Comparison of ENCODE assay signal across 17 cellular contexts in genomic region chr13:39859898-39860297, GRCh38.
"Had no signal": no experiment of that assay in that cellular context is flagged by ENCODE, and none has a peak within 500 bp of the region (broad histone marks: within the 10 kb centered on the region; RNA-seq: fewer than 3 reads in every experiment).

No MANE protein-coding gene starts in this region.

- H3K9me3 Mint-ChIP-seq: stimulated activated effector memory CD8-positive, alpha-beta T cell treated with anti-CD3 and anti-CD28 coated beads, Interleukin-12 subunit alpha, Interleukin-12 subunit beta, amount 100 ng/mL, for 72 hours had no signal

- H3K4me3 Mint-ChIP-seq: naive thymus-derived CD8-positive, alpha-beta T cell; nephron progenitor cell; stimulated activated effector memory CD8-positive, alpha-beta T cell treated with anti-CD3 and anti-CD28 coated beads, Interleukin-12 subunit alpha, Interleukin-12 subunit beta, amount 100 ng/mL, for 72 hours had no signal

- H3K27ac Mint-ChIP-seq: nephron progenitor cell; stimulated activated effector memory CD8-positive, alpha-beta T cell treated with anti-CD3 and anti-CD28 coated beads, Interleukin-12 subunit alpha, Interleukin-12 subunit beta, amount 100 ng/mL, for 72 hours had no signal

- DNase-seq: dorsolateral prefrontal cortex; effector CD4-positive, alpha-beta T cell; head of caudate nucleus; left ventricle myocardium superior; lower lobe of right lung; naive thymus-derived CD8-positive, alpha-beta T cell; nephron progenitor cell; nucleus accumbens; right cardiac atrium; sigmoid colon; stimulated activated CD4-positive, alpha-beta T cell treated with anti-CD3 and anti-CD28 coated beads, Interleukin-2, amount 100 ng/mL, for 24 hours; stimulated activated CD4-positive, alpha-beta T cell treated with anti-CD3 and anti-CD28 coated beads, Interleukin-4, amount 100 ng/mL, for 24 hours; stimulated activated naive CD4-positive, alpha-beta T cell treated with Interleukin-2 at 50 U/mL for 16 hours; stomach; thyroid gland; trophoblast cell had no signal

- H3K4me1 Mint-ChIP-seq: nephron progenitor cell; stimulated activated effector memory CD8-positive, alpha-beta T cell treated with anti-CD3 and anti-CD28 coated beads, Interleukin-12 subunit alpha, Interleukin-12 subunit beta, amount 100 ng/mL, for 72 hours had no signal

- H3K36me3 Mint-ChIP-seq: naive thymus-derived CD8-positive, alpha-beta T cell; stimulated activated effector memory CD8-positive, alpha-beta T cell treated with anti-CD3 and anti-CD28 coated beads, Interleukin-12 subunit alpha, Interleukin-12 subunit beta, amount 100 ng/mL, for 72 hours had no signal

- ATAC-seq: left ventricle myocardium superior; lower lobe of right lung; naive thymus-derived CD8-positive, alpha-beta T cell; right cardiac atrium; stimulated activated effector memory CD8-positive, alpha-beta T cell treated with anti-CD3 and anti-CD28 coated beads, Interleukin-12 subunit alpha, Interleukin-12 subunit beta, amount 100 ng/mL, for 72 hours had no signal
